In the genomic region with DNA sequence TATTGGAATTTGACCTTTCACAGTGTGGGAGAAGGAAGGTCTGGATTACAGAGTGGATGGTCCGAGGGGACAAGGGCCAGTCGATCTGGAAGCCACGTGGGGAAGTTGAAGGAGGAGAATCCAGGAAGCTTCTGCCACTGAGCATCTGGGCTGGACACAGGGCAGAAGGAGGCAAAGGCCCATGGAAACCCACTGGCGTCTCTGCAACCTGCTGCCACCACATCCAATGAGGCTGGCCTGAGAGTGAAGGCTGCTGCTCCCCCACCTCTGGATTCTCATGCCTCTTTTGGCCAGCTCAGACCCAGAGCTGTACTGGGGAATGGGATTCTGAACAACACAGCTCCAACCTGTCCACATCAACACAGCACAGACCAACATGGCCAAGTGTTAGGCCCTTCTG, we compare ENCODE assay signal across 28 cellular contexts.
"Had no signal": no experiment of that assay in that cellular context is flagged by ENCODE, and none has a peak within 500 bp of the region (broad histone marks: within the 10 kb centered on the region; RNA-seq: fewer than 3 reads in every experiment).

No MANE protein-coding gene starts in this region.

- H3K27me3 Mint-ChIP-seq: dendritic cell treated with granulocyte-macrophage colony-stimulating factor and Interleukin-4, amounts not matched to agents 40 ng/mL and 50 ng/mL, for 4 days had no signal

- H3K36me3 ChIP-seq: colonic mucosa, esophagus squamous epithelium, gastrocnemius medialis, heart right ventricle, left lung, lower lobe of right lung had no signal

- H3K27ac ChIP-seq: colonic mucosa, epithelial cell of prostate, esophagus squamous epithelium, gastrocnemius medialis, heart right ventricle, left lung, lower lobe of right lung had no signal

- ATAC-seq: effector memory CD8-positive, alpha-beta T cell; esophagus mucosa; gastrocnemius medialis; heart right ventricle; left colon; left lung; left ventricle myocardium superior; lower lobe of right lung; mucosa of descending colon had no signal

- H3K27ac Mint-ChIP-seq: dendritic cell treated with granulocyte-macrophage colony-stimulating factor and Interleukin-4, amounts not matched to agents 40 ng/mL and 50 ng/mL, for 4 days; effector memory CD8-positive, alpha-beta T cell; endodermal cell; mesothelial cell of epicardium had no signal

- FAIRE-seq: endometrium, islet of Langerhans, kidney had no signal

- H3K36me3 Mint-ChIP-seq: mesothelial cell of epicardium had no signal

- H3K4me1 ChIP-seq: colonic mucosa had no signal

- H3K27me3 ChIP-seq: colonic mucosa, esophagus squamous epithelium, gastrocnemius medialis, heart right ventricle, left lung had no signal

- H3K9me3 Mint-ChIP-seq: effector memory CD8-positive, alpha-beta T cell had no signal

- H3K9me3 ChIP-seq: colonic mucosa, esophagus squamous epithelium, gastrocnemius medialis, left lung, lower lobe of right lung, mucosa of descending colon had no signal

- DNase-seq: colonic mucosa; cortex of kidney; effector CD8-positive, alpha-beta T cell; effector memory CD8-positive, alpha-beta T cell; endodermal cell; erythroblast; esophagus squamous epithelium; foreskin fibroblast; foreskin melanocyte; gastrocnemius medialis; glutamatergic neuron; heart right ventricle; hippocampal formation; kidney; kidney glomerular epithelial cell; left colon; left lung; left ventricle myocardium superior; lower lobe of right lung; mesendoderm; mucosa of descending colon; naive B cell had no signal

- H3K4me3 Mint-ChIP-seq: dendritic cell treated with granulocyte-macrophage colony-stimulating factor and Interleukin-4, amounts not matched to agents 40 ng/mL and 50 ng/mL, for 4 days; effector memory CD8-positive, alpha-beta T cell; endodermal cell; mesothelial cell of epicardium; naive B cell had no signal

- H3K4me3 ChIP-seq: colonic mucosa, esophagus squamous epithelium, gastrocnemius medialis, heart right ventricle, left lung, lower lobe of right lung, mucosa of descending colon had no signal
